24 cellular contexts compared by ENCODE assay signal in genomic region chr3:150098621-150099020, GRCh38.
DNase-seq lines count a peak whose midpoint lies in the region; ATAC-seq, FAIRE-seq and TF ChIP-seq lines count a peak whose summit lies in the region.
"Had no signal": no experiment of that assay in that cellular context is flagged by ENCODE, and none has a peak within 500 bp of the region (broad histone marks: within the 10 kb centered on the region; RNA-seq: fewer than 3 reads in every experiment).

No MANE protein-coding gene starts in this region.

- H3K36me3 ChIP-seq in GM12878 (ENCODE audit: control insufficient read depth in 2 of 2, insufficient read depth in 2 of 2, low read length in 1 of 2) = no peaks in the 10 kb centered on the region
- H3K36me3 ChIP-seq: HAP-1, neural progenitor cell, sigmoid colon, transverse colon had no signal

- intact Hi-C loops in GM12878 (cut with micrococcal nuclease; ENCODE audit: unreplicated experiment) = loop anchor here (5.0 kb wide), 1 partner anchor 81 kb away; no protein-coding TSS in a partner anchor
- intact Hi-C loops in activated CD4-positive, alpha-beta memory T cell treated with anti-CD3 and anti-CD28 coated beads for 36 hours (cut with micrococcal nuclease) = no loop called here

- no peak overlapping the region for H3K4me3 ChIP-seq in GM12878
- H3K4me3 ChIP-seq: HAP-1, neural progenitor cell, sigmoid colon, transverse colon had no signal

- RAD21 ChIA-PET in GM12878 (lab: Charles Lee; ENCODE audit: unreplicated experiment) = no interaction called here

- H3K79me2 ChIP-seq in GM12878 (ENCODE audit: control insufficient read depth, insufficient read depth, low read length) = no peaks in the 10 kb centered on the region

- H2AFZ ChIP-seq in GM12878 (ENCODE audit: control insufficient read depth, low read depth, low read length) = no peak overlapping the region
- H2AFZ ChIP-seq: neural progenitor cell had no signal

- H3K4me3 Mint-ChIP-seq in activated CD4-positive, alpha-beta memory T cell treated with anti-CD3 and anti-CD28 coated beads for 36 hours = no peak overlapping the region
- H3K4me3 Mint-ChIP-seq: activated T-cell treated with anti-CD3 and anti-CD28 coated beads, Interleukin-2, amount 50 U/mL, for 4 hours; brain; neural progenitor cell had no signal

- CTCF ChIA-PET in GM12878 (lab: Yijun Ruan, JAX) = interaction anchor here (1.1 kb wide), 1 partner anchor 86 kb away, joined by 3 read pairs; no protein-coding TSS in a partner anchor
- CTCF ChIA-PET in activated CD4-positive, alpha-beta memory T cell treated with anti-CD3 and anti-CD28 coated beads for 36 hours (lab: Charles Lee) = no interaction called here

- H3K9me3 Mint-ChIP-seq in activated CD4-positive, alpha-beta memory T cell treated with anti-CD3 and anti-CD28 coated beads for 36 hours = peaks cover 2% of the 10 kb centered on the region
- H3K9me3 Mint-ChIP-seq: activated T-cell treated with anti-CD3 and anti-CD28 coated beads, Interleukin-2, amount 50 U/mL, for 4 hours had no signal

- H4K20me1 ChIP-seq in GM12878 (ENCODE audit: control insufficient read depth, insufficient read depth) = no peaks in the 10 kb centered on the region

- H3K9ac ChIP-seq in GM12878 (ENCODE audit: control insufficient read depth, insufficient read depth, low read length) = no peak overlapping the region
- H3K9ac ChIP-seq: neural progenitor cell had no signal

- SMC1A ChIA-PET in GM12878 (lab: Charles Lee; ENCODE audit: uncharacterized antibody, unreplicated experiment) = interaction anchor here (0.7 to 1.6 kb wide), 4 partner anchors 15 to 64 kb away, joined by 3 to 4 read pairs (median 3); no protein-coding TSS in a partner anchor

- no peak for DNase-seq in GM12878 (ENCODE audit: low read depth, low spot score)
- DNase-seq in GM19238 (ENCODE audit: insufficient read length, low spot score) = no peak
- no peak for DNase-seq in activated CD4-positive, alpha-beta memory T cell treated with anti-CD3 and anti-CD28 coated beads for 36 hours
- DNase-seq in midbrain (lab: John Stamatoyannopoulos, UW) = no peak
- DNase-seq: activated CD4-positive, CD25-positive, alpha-beta regulatory T cell treated with anti-CD3 and anti-CD28 coated beads, Interleukin-2, amount 50 U/mL, for 72 hours; activated naive CD4-positive, alpha-beta T cell; activated T-cell treated with anti-CD3 and anti-CD28 coated beads, Interleukin-2, amount 50 U/mL, for 4 hours; effector CD4-positive, alpha-beta T cell; erythroblast; left cardiac atrium; NCI-H1048; NCI-H187; NCI-H526 treated with DMSO at 0.1 percent for 48 hours; sigmoid colon; T-helper 1 cell; transverse colon had no signal

- no peak for TF ChIP-seq RAD21 in GM12878 (IDR thresholded peaks at IDR 0.05; ENCODE audit: insufficient read depth, low read depth, low read length)

- no peak for TF ChIP-seq EP300 in GM12878 (IDR thresholded peaks at IDR 0.05; ENCODE audit: borderline replicate concordance in 1 of 2, control insufficient read depth in 1 of 2, low read depth in 2 of 2, low read length in 2 of 2)

- no peaks in the 10 kb centered on the region for H3K27me3 ChIP-seq in GM12878 (replicated peaks in 1 of 2; ENCODE audit: control insufficient read depth in 2 of 2, insufficient read depth in 2 of 2, low read length in 1 of 2)
- H3K27me3 ChIP-seq: neural progenitor cell, sigmoid colon, transverse colon had no signal

- H3K36me3 Mint-ChIP-seq in activated CD4-positive, alpha-beta memory T cell treated with anti-CD3 and anti-CD28 coated beads for 36 hours = no peaks in the 10 kb centered on the region

- no peak for TF ChIP-seq CTCF in GM12878 (IDR thresholded peaks at IDR 0.05 in 2 of 3, conservative IDR thresholded peaks at IDR 0.05 in 1 of 3; ENCODE audit: control insufficient read depth in 2 of 3, extremely low read depth in 1 of 3, insufficient read depth in 1 of 3, low read depth in 3 of 3, low read length in 3 of 3)

- H3K9me3 ChIP-seq in GM12878 (replicated peaks; ENCODE audit: control insufficient read depth, insufficient read depth, low read length) = no peaks in the 10 kb centered on the region
- H3K9me3 ChIP-seq: HAP-1, sigmoid colon, transverse colon had no signal

- no peak overlapping the region for H3K4me2 ChIP-seq in GM12878 (ENCODE audit: control insufficient read depth, insufficient read depth)
- H3K4me2 ChIP-seq: neural progenitor cell had no signal

- no peak overlapping the region for H3K27ac ChIP-seq in GM12878 (ENCODE audit: control insufficient read depth, insufficient read depth)
- H3K27ac ChIP-seq: sigmoid colon, transverse colon had no signal

- POLR2A ChIA-PET in GM12878 (lab: Charles Lee) = interaction anchor here (0.9 kb wide), 1 partner anchor 9 kb away, joined by 3 read pairs; no protein-coding TSS in a partner anchor
- POLR2A ChIA-PET in activated CD4-positive, alpha-beta memory T cell treated with anti-CD3 and anti-CD28 coated beads for 36 hours (lab: Charles Lee) = no interaction called here

- H3K4me1 ChIP-seq in GM12878 (ENCODE audit: control insufficient read depth, insufficient read depth, low read length) = peaks cover 24% of the 10 kb centered on the region
- H3K4me1 ChIP-seq: HAP-1, transverse colon had no signal

- 33% methylated on average over 3 of the region's 3 CpGs for WGBS in GM12878 (ENCODE audit: insufficient coverage, insufficient replicate concordance, low lambda C conversion rate, missing lambda C conversion rate)

- in situ Hi-C loops in GM12878 (cut with MboI) = no loop called here

- H3K27ac Mint-ChIP-seq in activated CD4-positive, alpha-beta memory T cell treated with anti-CD3 and anti-CD28 coated beads for 36 hours = no peak overlapping the region
- H3K27ac Mint-ChIP-seq: brain, progenitor cell of endocrine pancreas had no signal

- H3K27me3 Mint-ChIP-seq in activated CD4-positive, alpha-beta memory T cell treated with anti-CD3 and anti-CD28 coated beads for 36 hours = peaks cover 2% of the 10 kb centered on the region
- H3K27me3 Mint-ChIP-seq: progenitor cell of endocrine pancreas had no signal

- peak; percentile 83 for ATAC-seq in GM18861 (IDR thresholded peaks at IDR 0.05; ENCODE audit: unreplicated experiment)
- peak; percentile 50 for ATAC-seq in GM21390 (IDR thresholded peaks at IDR 0.05; ENCODE audit: unreplicated experiment)
- ATAC-seq in HG03159 (IDR thresholded peaks at IDR 0.05; ENCODE audit: unreplicated experiment) = peak; percentile 58
- peak; percentile 78 for ATAC-seq in GM12878
- no peak for ATAC-seq in GM19035 (IDR thresholded peaks at IDR 0.05; ENCODE audit: unreplicated experiment)
- ATAC-seq: activated T-cell treated with anti-CD3 and anti-CD28 coated beads, Interleukin-2, amount 50 U/mL, for 4 hours; left cardiac atrium had no signal

- FAIRE-seq in GM12878 (lab: Jason Lieb, UNC) = peak; percentile 13

- no TSS peak for BruUV-seq in GM12878 (replicated peaks; lab: Mats Ljungman, UMichigan)

- H3K4me1 Mint-ChIP-seq in activated CD4-positive, alpha-beta memory T cell treated with anti-CD3 and anti-CD28 coated beads for 36 hours (ENCODE audit: low read depth) = peaks cover 7% of the 10 kb centered on the region

- no peak for TF ChIP-seq POLR2A in GM12878 (IDR thresholded peaks at IDR 0.05; ENCODE audit: low read depth, low read length)

TF ChIP-seq in GM12878, 131 proteins besides CTCF, POLR2A, EP300 and RAD21 (continues in another document):
- TF ChIP-seq BHLHE40 (IDR thresholded peaks at IDR 0.05; ENCODE audit: borderline replicate concordance in 1 of 2, low read depth in 2 of 2, low read length in 1 of 2) = peak; percentile 30 to 48; a peak in 1 of 4 replicates
- TF ChIP-seq MYB (IDR thresholded peaks at IDR 0.05; ENCODE audit: borderline replicate concordance, low read depth, low read length) = no peak
- no peak for TF ChIP-seq NR2F1 (conservative IDR thresholded peaks at IDR 0.05)
- no peak for TF ChIP-seq HDGF (IDR thresholded peaks at IDR 0.05)
- TF ChIP-seq USF1 (IDR thresholded peaks at IDR 0.05; ENCODE audit: borderline replicate concordance, extremely low read length, insufficient read depth, low read depth, low read length) = peak; percentile 10
- TF ChIP-seq, protein P1, sequence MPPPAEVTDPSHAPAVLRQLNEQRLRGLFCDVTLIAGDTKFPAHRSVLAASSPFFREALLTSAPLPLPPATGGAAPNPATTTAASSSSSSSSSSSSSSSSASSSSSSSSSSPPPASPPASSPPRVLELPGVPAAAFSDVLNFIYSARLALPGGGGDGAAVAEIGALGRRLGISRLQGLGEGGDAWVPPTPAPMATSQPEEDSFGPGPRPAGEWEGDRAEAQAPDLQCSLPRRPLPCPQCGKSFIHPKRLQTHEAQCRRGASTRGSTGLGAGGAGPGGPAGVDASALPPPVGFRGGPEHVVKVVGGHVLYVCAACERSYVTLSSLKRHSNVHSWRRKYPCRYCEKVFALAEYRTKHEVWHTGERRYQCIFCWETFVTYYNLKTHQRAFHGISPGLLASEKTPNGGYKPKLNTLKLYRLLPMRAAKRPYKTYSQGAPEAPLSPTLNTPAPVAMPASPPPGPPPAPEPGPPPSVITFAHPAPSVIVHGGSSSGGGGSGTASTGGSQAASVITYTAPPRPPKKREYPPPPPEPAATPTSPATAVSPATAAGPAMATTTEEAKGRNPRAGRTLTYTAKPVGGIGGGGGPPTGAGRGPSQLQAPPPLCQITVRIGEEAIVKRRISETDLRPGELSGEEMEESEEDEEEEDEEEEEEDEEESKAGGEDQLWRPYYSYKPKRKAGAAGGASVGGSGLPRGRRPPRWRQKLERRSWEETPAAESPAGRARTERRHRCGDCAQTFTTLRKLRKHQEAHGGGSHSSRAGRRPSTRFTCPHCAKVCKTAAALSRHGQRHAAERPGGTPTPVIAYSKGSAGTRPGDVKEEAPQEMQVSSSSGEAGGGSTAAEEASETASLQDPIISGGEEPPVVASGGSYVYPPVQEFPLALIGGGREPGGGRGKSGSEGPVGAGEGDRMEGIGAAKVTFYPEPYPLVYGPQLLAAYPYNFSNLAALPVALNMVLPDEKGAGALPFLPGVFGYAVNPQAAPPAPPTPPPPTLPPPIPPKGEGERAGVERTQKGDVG (CRISPR knock-in tag; IDR thresholded peaks at IDR 0.05) = no peak
- TF ChIP-seq RAD51 (IDR thresholded peaks at IDR 0.05) = peak; percentile 77; the same call in 1 of the 2 replicates
- TF ChIP-seq MEF2A (IDR thresholded peaks at IDR 0.05; ENCODE audit: insufficient read depth, low read depth, low read length) = no peak
- TF ChIP-seq ZZZ3 (IDR thresholded peaks at IDR 0.05; ENCODE audit: control insufficient read depth, insufficient read length, low read depth) = no peak
- no peak for TF ChIP-seq SMC3 (IDR thresholded peaks at IDR 0.05; ENCODE audit: borderline replicate concordance, low read length)
- no peak for TF ChIP-seq KDM1A (IDR thresholded peaks at IDR 0.05; ENCODE audit: borderline replicate concordance)
